Comparison of ENCODE assay signal across 25 cellular contexts in genomic region chr10:104767282-104767681, GRCh38.
"Had no signal": no experiment of that assay in that cellular context is flagged by ENCODE, and none has a peak within 500 bp of the region (broad histone marks: within the 10 kb centered on the region; RNA-seq: fewer than 3 reads in every experiment).

No MANE protein-coding gene starts in this region.

- H3K27me3 ChIP-seq: ascending aorta, cardiac muscle cell, SJCRH30 had no signal

- H3K9me3 ChIP-seq: ascending aorta, SJCRH30 had no signal

- H3K4me3 ChIP-seq: ascending aorta, cardiac muscle cell, SJCRH30, SK-N-MC had no signal

- H3K4me1 ChIP-seq: ascending aorta, SJCRH30 had no signal

- H3K27ac ChIP-seq: ascending aorta, cardiac muscle cell, SJCRH30, SK-N-MC, WERI-Rb-1 had no signal

- H3K36me3 ChIP-seq: ascending aorta, cardiac muscle cell, SJCRH30, WERI-Rb-1 had no signal

- ATAC-seq: activated CD8-positive, alpha-beta T cell treated with anti-CD3 and anti-CD28 coated beads for 36 hours; activated T-cell treated with anti-CD3 and anti-CD28 coated beads, Interleukin-2, amount 50 U/mL, for 72 hours; activated T-helper 17 cell treated with anti-CD3 and anti-CD28 coated beads, Interleukin-2, amount 50 U/mL, for 72 hours; Panc1 had no signal

- DNase-seq: activated CD4-positive, alpha-beta T cell treated with anti-CD3 and anti-CD28 coated beads, Interleukin-2, amount 10 ng/mL, durations not matched to agents 24 days and 14 days; activated CD4-positive, alpha-beta T cell treated with anti-CD3 and anti-CD28 coated beads, Interleukin-2, amount 50 U/mL, for 4 hours; activated CD8-positive, alpha-beta T cell treated with anti-CD3 and anti-CD28 coated beads for 36 hours; activated gamma-delta T cell; activated naive CD4-positive, alpha-beta T cell treated with Interleukin-2 at 50 U/mL for 16 hours; activated naive CD8-positive, alpha-beta T cell treated with anti-CD3 and anti-CD28 coated beads, Interleukin-2, amount 10 ng/mL, durations not matched to agents 7 days and 5 days; activated T-cell treated with anti-CD3 and anti-CD28 coated beads, Interleukin-2, amount 50 U/mL, for 1 hour; activated T-cell treated with anti-CD3 and anti-CD28 coated beads, Interleukin-2, amount 50 U/mL, for 72 hours; amygdala; NCI-H1105; NCI-H1417 treated with DMSO at 0.1 percent for 48 hours; NCI-H187 treated with DMSO at 0.1 percent for 48 hours; NCI-H2081; NCI-H226; NCI-H446 treated with DMSO at 0.1 percent for 48 hours; NCI-H524; SHP77; SJCRH30; T1000; WERI-Rb-1 had no signal
